20 cellular contexts compared by ENCODE assay signal in the genomic region with DNA sequence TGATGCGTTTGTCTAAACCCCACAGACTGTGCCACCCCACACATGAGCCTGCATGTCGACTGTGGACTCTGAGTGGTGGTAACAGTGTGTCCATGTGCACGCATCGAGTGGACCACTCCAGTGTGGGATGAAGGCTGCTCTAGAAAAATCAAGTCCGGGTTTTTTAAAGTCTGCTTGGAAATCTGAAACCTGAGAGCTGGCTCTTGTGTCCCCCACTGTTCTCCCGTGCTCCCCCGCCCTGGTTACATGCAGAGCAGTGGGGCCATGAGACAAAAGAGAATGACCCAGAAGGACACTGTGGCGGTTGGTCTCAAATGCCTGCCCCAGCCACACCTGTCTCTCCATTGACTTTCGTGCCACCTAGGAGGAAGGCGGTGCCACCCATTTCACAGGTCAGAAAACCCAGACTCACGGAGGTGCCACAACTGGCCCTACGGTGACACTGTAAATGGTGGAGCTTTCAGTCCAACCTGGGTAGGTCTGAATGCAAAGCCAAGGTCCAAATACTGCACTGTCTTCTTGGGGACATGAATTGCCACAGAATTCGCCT. TPM values are rescaled to one million over a fixed set of nuclear protein-coding genes. Genes with fewer than 3 reads are reported as not detected.
DNase-seq lines count a peak whose midpoint lies in the region; ATAC-seq, FAIRE-seq and TF ChIP-seq lines count a peak whose summit lies in the region.
"Had no signal": no experiment of that assay in that cellular context is flagged by ENCODE, and none has a peak within 500 bp of the region (broad histone marks: within the 10 kb centered on the region; RNA-seq: fewer than 3 reads in every experiment).

No MANE protein-coding gene starts in this region.

- DNase-seq in activated CD4-positive, CD25-positive, alpha-beta regulatory T cell treated with anti-CD3 and anti-CD28 coated beads, Interleukin-2, amount 50 U/mL, for 72 hours = peak; percentile 11
- no peak for DNase-seq in activated CD4-positive, CD25-positive, alpha-beta regulatory T cell (lab: John Stamatoyannopoulos, UW)
- DNase-seq in GM23338 (ENCODE audit: low spot score) (no peak), Peyer's patch (peak in 2 of 3 donors; percentile 12 to 28), sigmoid colon (peak; percentile 29), HTR-8/SVneo (ENCODE audit: insufficient read length, low spot score) (no peak), 8988T (no peak), NCI-H526 (lab: John Stamatoyannopoulos, UW) (no peak)
- DNase-seq: KG1, NCI-H1092, NCI-H1436 treated with DMSO at 0.1 percent for 48 hours, NCI-H2029 treated with DMSO at 0.1 percent for 48 hours, NCI-H2171 treated with DMSO at 0.1 percent for 48 hours, NCI-H446, NCI-H526 treated with DMSO at 0.1 percent for 48 hours, PC-9 had no signal

- no peak for TF ChIP-seq EP300 in sigmoid colon (IDR thresholded peaks at IDR 0.05)

- no peak overlapping the region for H3K4me3 Mint-ChIP-seq in GM23338
- H3K4me3 Mint-ChIP-seq: B cell had no signal

- 93 to 95% methylated on average over 13 of the region's 13 CpGs for WGBS in sigmoid colon, 2 donors

- no peak for FAIRE-seq in HTR-8/SVneo (lab: Jason Lieb, UNC)
- FAIRE-seq: A549, D721Med had no signal

- peak; percentile 23; the same call in 2 of the 3 replicates for ATAC-seq in GM23338
- ATAC-seq: A549 had no signal

- H3K27me3 Mint-ChIP-seq in GM23338 (ENCODE audit: insufficient read depth, low read depth, poor library complexity) = peaks cover 7% of the 10 kb centered on the region

- H3K27me3 ChIP-seq in GM23338 (ENCODE audit: insufficient read depth) = no peaks in the 10 kb centered on the region
- H3K27me3 ChIP-seq in Peyer's patch = no peaks in the 10 kb centered on the region
- H3K27me3 ChIP-seq in sigmoid colon = no peaks in the 10 kb centered on the region
- H3K27me3 ChIP-seq: SJSA1 had no signal

- no peak for TF ChIP-seq POLR2A in Peyer's patch (IDR thresholded peaks at IDR 0.05)
- TF ChIP-seq POLR2A in sigmoid colon (IDR thresholded peaks at IDR 0.05) = no peak

- H3K4me3 ChIP-seq in GM23338 = no peak overlapping the region
- H3K4me3 ChIP-seq in Peyer's patch = no peak overlapping the region
- no peak overlapping the region for H3K4me3 ChIP-seq in sigmoid colon
- H3K4me3 ChIP-seq: A549, PC-9, SJSA1 had no signal

- H3K36me3 ChIP-seq in GM23338 (ENCODE audit: insufficient read depth) (no peaks in the 10 kb centered on the region), Peyer's patch (peaks cover 0 to 9% (median 0%) of the 10 kb centered on the region in 3 donors), sigmoid colon (peaks cover 10 to 28% (median 14%) of the 10 kb centered on the region in 4 donors)
- H3K36me3 ChIP-seq: SJSA1 had no signal

- TF ChIP-seq CTCF in GM23338 (conservative IDR thresholded peaks at IDR 0.05; ENCODE audit: low read depth in 2 of 2) (no peak), Peyer's patch (IDR thresholded peaks at IDR 0.05) (no peak), sigmoid colon (IDR thresholded peaks at IDR 0.05) (no peak)

- H3K36me3 Mint-ChIP-seq in GM23338 (ENCODE audit: low read depth) = no peaks in the 10 kb centered on the region

- no peaks in the 10 kb centered on the region for H3K79me2 ChIP-seq in GM23338 (replicated peaks; ENCODE audit: insufficient read depth)

- H3K9me3 ChIP-seq in Peyer's patch (no peaks in the 10 kb centered on the region), sigmoid colon (no peaks in the 10 kb centered on the region)
- H3K9me3 ChIP-seq: A549, SJSA1 had no signal

- no peaks in the 10 kb centered on the region for H3F3A ChIP-seq in GM23338 (replicated peaks; ENCODE audit: low read depth)

- intact Hi-C loops in sigmoid colon (cut with DNase I) = no loop called here

- no peak overlapping the region for H2AFZ ChIP-seq in GM23338
- H2AFZ ChIP-seq: PC-9 had no signal

- no peaks in the 10 kb centered on the region for H3K9me2 ChIP-seq in GM23338 (ENCODE audit: insufficient read depth)

- peaks cover 28% of the 10 kb centered on the region for H3K4me1 Mint-ChIP-seq in GM23338
- H3K4me1 Mint-ChIP-seq: B cell had no signal

- H3K27ac Mint-ChIP-seq in GM23338 = no peak overlapping the region
- H3K27ac Mint-ChIP-seq: B cell had no signal

- H3K4me1 ChIP-seq in GM23338 (ENCODE audit: insufficient read depth) = no peaks in the 10 kb centered on the region
- no peaks in the 10 kb centered on the region for H3K4me1 ChIP-seq in Peyer's patch
- H3K4me1 ChIP-seq in sigmoid colon = no peaks in the 10 kb centered on the region
- H3K4me1 ChIP-seq: A549, SJSA1 had no signal

- H3K27ac ChIP-seq in GM23338 (ENCODE audit: low read depth) (no peak overlapping the region), Peyer's patch (no peak overlapping the region), sigmoid colon (no peak overlapping the region)
- H3K27ac ChIP-seq: A549, PC-9, SJSA1 had no signal

- no peaks in the 10 kb centered on the region for H4K20me1 ChIP-seq in GM23338 (replicated peaks; ENCODE audit: insufficient read depth)

- H3K4me2 ChIP-seq in GM23338 = no peak overlapping the region
- H3K4me2 ChIP-seq: A549, PC-9 had no signal

- H3K9me3 Mint-ChIP-seq in GM23338 = no peaks in the 10 kb centered on the region

TF ChIP-seq in GM23338, 12 proteins besides CTCF, POLR2A, EP300 and RAD21 (continues in another document):
- TF ChIP-seq ETS1 (IDR thresholded peaks at IDR 0.05) (no peak), ZNF331 (CRISPR knock-in tag; IDR thresholded peaks at IDR 0.05; ENCODE audit: low read depth) (no peak), STAT1 (IDR thresholded peaks at IDR 0.05; ENCODE audit: unreplicated experiment) (no peak), EZH2 (IDR thresholded peaks at IDR 0.05; ENCODE audit: low read depth, unreplicated experiment) (no peak), JUNB (IDR thresholded peaks at IDR 0.05; ENCODE audit: unreplicated experiment) (no peak), EZH2phosphoT487 (IDR thresholded peaks at IDR 0.05; ENCODE audit: unreplicated experiment) (no peak), ZNF114 (CRISPR knock-in tag; IDR thresholded peaks at IDR 0.05) (no peak), REST (IDR thresholded peaks at IDR 0.05; ENCODE audit: unreplicated experiment) (no peak), NANOG (IDR thresholded peaks at IDR 0.05; ENCODE audit: borderline replicate concordance) (no peak), POLR2AphosphoS5 (IDR thresholded peaks at IDR 0.05; ENCODE audit: low read depth) (no peak), CREB1 (CRISPR knock-in tag; IDR thresholded peaks at IDR 0.05; ENCODE audit: low read depth) (no peak)

RNA-seq across cellular contexts. Expression of gene PWWP2B, which starts 27.3 kb away (rescaled TPM):
- total RNA-seq in GM23338 (2014; rRNA removed; shearing (Covaris generic)) = 8.6 and 12.8 TPM in 2 replicates
- polyA plus RNA-seq in GM23338 (2016; fragmentation: Nextera tagmentation; extraction: Ambion mirVana) (2.2 and 2.3 TPM in 2 replicates), sigmoid colon (10 to 100 TPM; 27.0 to 50.8 (median 28.2) TPM)
- total RNA-seq in Peyer's patch (10 to 100 TPM; 11.4 to 19.2 (median 15.1) TPM), sigmoid colon (10 to 100 TPM in 1 of 4 donors, 1 to 10 TPM in 3; 7.7 to 10.2 (median 9.3) TPM)

RNA-seq across cellular contexts. Expression of gene LRRC27, which starts 37.7 kb away (rescaled TPM):
- 3.1 and 3.5 TPM in 2 replicates for total RNA-seq in GM23338 (2014; rRNA removed; shearing (Covaris generic))
- 2.2 and 2.9 TPM in 2 replicates for polyA plus RNA-seq in GM23338 (2016; fragmentation: Nextera tagmentation; extraction: Ambion mirVana)
- 10 to 100 TPM in 3 of 4 donors, 1 to 10 TPM in 1; 5.1 to 22.3 (median 18.5) TPM for total RNA-seq in Peyer's patch
- 10 to 100 TPM in 1 of 4 donors, 1 to 10 TPM in 3; 6.1 to 15.5 (median 8.1) TPM for total RNA-seq in sigmoid colon
- 1 to 10 TPM; 1.4 to 6.2 (median 1.8) TPM for polyA plus RNA-seq in sigmoid colon

Comparison
In these comparisons a context has a peak if more than half of its experiments do, and no peak if none do; other contexts are left out.
1. DNase-seq: peak in activated CD4-positive, CD25-positive, alpha-beta regulatory T cell treated with anti-CD3 and anti-CD28 coated beads, Interleukin-2, amount 50 U/mL, for 72 hours (single experiment), Peyer's patch (2 of 3) and sigmoid colon (single experiment); none in activated CD4-positive, CD25-positive, alpha-beta regulatory T cell (0 of 4), GM23338 (single experiment), HTR-8/SVneo (single experiment), 8988T (single experiment) and NCI-H526 (0 of 2).